Comparison of ENCODE assay signal across 1 cellular context in genomic region chr17:72392056-72393010, GRCh38.
TF ChIP-seq lines count a peak whose summit lies in the region.

No MANE protein-coding gene starts in this region.

TF ChIP-seq in HepG2, 621 proteins besides CTCF, POLR2A, EP300 and RAD21 (continued from another document):
- TF ChIP-seq, protein P1, sequence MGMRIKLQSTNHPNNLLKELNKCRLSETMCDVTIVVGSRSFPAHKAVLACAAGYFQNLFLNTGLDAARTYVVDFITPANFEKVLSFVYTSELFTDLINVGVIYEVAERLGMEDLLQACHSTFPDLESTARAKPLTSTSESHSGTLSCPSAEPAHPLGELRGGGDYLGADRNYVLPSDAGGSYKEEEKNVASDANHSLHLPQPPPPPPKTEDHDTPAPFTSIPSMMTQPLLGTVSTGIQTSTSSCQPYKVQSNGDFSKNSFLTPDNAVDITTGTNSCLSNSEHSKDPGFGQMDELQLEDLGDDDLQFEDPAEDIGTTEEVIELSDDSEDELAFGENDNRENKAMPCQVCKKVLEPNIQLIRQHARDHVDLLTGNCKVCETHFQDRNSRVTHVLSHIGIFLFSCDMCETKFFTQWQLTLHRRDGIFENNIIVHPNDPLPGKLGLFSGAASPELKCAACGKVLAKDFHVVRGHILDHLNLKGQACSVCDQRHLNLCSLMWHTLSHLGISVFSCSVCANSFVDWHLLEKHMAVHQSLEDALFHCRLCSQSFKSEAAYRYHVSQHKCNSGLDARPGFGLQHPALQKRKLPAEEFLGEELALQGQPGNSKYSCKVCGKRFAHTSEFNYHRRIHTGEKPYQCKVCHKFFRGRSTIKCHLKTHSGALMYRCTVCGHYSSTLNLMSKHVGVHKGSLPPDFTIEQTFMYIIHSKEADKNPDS (CRISPR knock-in tag; IDR thresholded peaks at IDR 0.05), result no peak
- TF ChIP-seq, protein P2, sequence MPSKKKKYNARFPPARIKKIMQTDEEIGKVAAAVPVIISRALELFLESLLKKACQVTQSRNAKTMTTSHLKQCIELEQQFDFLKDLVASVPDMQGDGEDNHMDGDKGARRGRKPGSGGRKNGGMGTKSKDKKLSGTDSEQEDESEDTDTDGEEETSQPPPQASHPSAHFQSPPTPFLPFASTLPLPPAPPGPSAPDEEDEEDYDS (CRISPR knock-in tag; IDR thresholded peaks at IDR 0.05), result 0 out of 2 replicates have a peak, but pooled peaks have one; percentile 21
